ENCODE assay signal across 15 cellular contexts in the genomic region with DNA sequence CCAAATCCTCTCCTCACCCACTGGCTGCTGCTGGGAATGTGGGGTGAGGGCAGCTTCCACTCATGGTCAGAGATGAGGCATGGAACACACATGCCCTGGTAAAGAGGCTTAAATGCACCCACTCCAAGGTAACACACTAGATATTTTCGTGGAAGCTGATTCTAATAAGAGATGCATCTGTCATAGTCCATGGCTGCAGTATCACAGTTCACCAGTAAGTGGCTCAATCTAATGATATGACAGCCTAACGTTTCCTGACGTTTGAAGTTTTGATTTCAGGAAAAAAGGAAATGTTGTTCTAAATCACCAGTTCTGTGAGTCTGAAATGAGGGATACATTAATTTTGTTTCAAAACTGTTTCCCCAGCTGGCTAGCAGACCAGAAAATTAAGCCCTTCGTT. TPM values are rescaled to one million over a fixed set of nuclear protein-coding genes. Genes with fewer than 3 reads are reported as not detected.
DNase-seq lines count a peak whose midpoint lies in the region; FAIRE-seq and TF ChIP-seq lines count a peak whose summit lies in the region.
"Had no signal": no experiment of that assay in that cellular context is flagged by ENCODE, and none has a peak within 500 bp of the region (broad histone marks: within the 10 kb centered on the region; RNA-seq: fewer than 3 reads in every experiment).

No MANE protein-coding gene starts in this region.

- intact Hi-C loops in prostate gland (cut with DNase I): no loop called here

- no peaks in the 10 kb centered on the region for H3K36me3 ChIP-seq in WERI-Rb-1
- no peaks in the 10 kb centered on the region for H3K36me3 ChIP-seq in prostate gland
- no peaks in the 10 kb centered on the region for H3K36me3 ChIP-seq in Peyer's patch

- DNase-seq in AG20443 (ENCODE audit: low spot score) (peak; percentile 32), GM19239 (ENCODE audit: insufficient read length, low spot score) (no peak), WERI-Rb-1 (no peak), iris pigment epithelial cell (ENCODE audit: low read depth) (peak; percentile 47), T-helper 9 cell (no peak), prostate gland (ENCODE audit: low spot score) (no peak), Peyer's patch (no peak), SKM-1 treated with dmso at 0.1 percent for 144 hours (lab: John Stamatoyannopoulos, UW; ENCODE audit: unreplicated experiment) (no peak)
- DNase-seq: activated CD4-positive, alpha-beta T cell treated with anti-CD3 and anti-CD28 coated beads, Interleukin-2, amount 10 ng/mL, durations not matched to agents 24 days and 14 days; activated effector memory CD4-positive, alpha-beta T cell treated with Interleukin-2 at 50 U/mL for 16 hours; cerebellar nuclear complex; stimulated activated CD4-positive, alpha-beta T cell treated with anti-CD3 and anti-CD28 coated beads, Interleukin-4, amount 100 ng/mL, for 24 hours; stimulated activated naive CD8-positive, alpha-beta T cell treated with anti-CD3 and anti-CD28 coated beads, Interleukin-15, amount 100 ng/mL, for 72 hours had no signal

- peak; percentile 53 for FAIRE-seq in GM19239 (lab: Jason Lieb, UNC)

- TF ChIP-seq POLR2A in prostate gland (IDR thresholded peaks at IDR 0.05) (no peak), Peyer's patch (IDR thresholded peaks at IDR 0.05) (no peak)

- H3K4me1 ChIP-seq in prostate gland (replicated peaks) (no peaks in the 10 kb centered on the region), Peyer's patch (no peaks in the 10 kb centered on the region)
- H3K4me1 ChIP-seq: parathyroid adenoma had no signal

- H3K9me3 ChIP-seq in WERI-Rb-1 (ENCODE audit: severe bottlenecking) (peaks cover 16% of the 10 kb centered on the region), prostate gland (no peaks in the 10 kb centered on the region), Peyer's patch (peaks cover 0 to 4% (median 0%) of the 10 kb centered on the region in 4 donors)

- no peak overlapping the region for H3K27ac ChIP-seq in WERI-Rb-1
- H3K27ac ChIP-seq in prostate gland: no peak overlapping the region
- no peak overlapping the region for H3K27ac ChIP-seq in Peyer's patch
- H3K27ac ChIP-seq: parathyroid adenoma, SK-N-MC had no signal

- H3K27me3 ChIP-seq in WERI-Rb-1 (ENCODE audit: insufficient read depth, low read depth, severe bottlenecking): no peaks in the 10 kb centered on the region
- H3K27me3 ChIP-seq in prostate gland (replicated peaks; ENCODE audit: insufficient read depth): no peaks in the 10 kb centered on the region
- H3K27me3 ChIP-seq in Peyer's patch: no peaks in the 10 kb centered on the region

- TF ChIP-seq CTCF in WERI-Rb-1 (IDR thresholded peaks at IDR 0.05; ENCODE audit: low read depth, low read length) (peak; percentile 43; the same call in 1 of the 2 replicates), prostate gland (IDR thresholded peaks at IDR 0.05) (no peak), Peyer's patch (IDR thresholded peaks at IDR 0.05) (peak in 3 of 6 experiments; percentile 12 to 35 (median 26))

- whole genome bisulfite sequencing in prostate gland: 64% methylated on average over 4 of the region's 4 CpGs

- no peak overlapping the region for H3K4me3 ChIP-seq in WERI-Rb-1 (ENCODE audit: low read depth, low read length)
- H3K4me3 ChIP-seq in prostate gland: no peak overlapping the region
- no peak overlapping the region for H3K4me3 ChIP-seq in Peyer's patch
- H3K4me3 ChIP-seq: SK-N-MC had no signal

RNA-seq across cellular contexts. Expression of gene LCT, which starts 38.2 kb away (rescaled TPM):
- total RNA-seq in prostate gland (under 1 TPM in 1 of 2 donors, not detected in 1; 0.57 TPM), Peyer's patch (10 to 100 TPM; 12.6 to 73.5 (median 25.5) TPM)

RNA-seq across cellular contexts. Expression of gene UBXN4, which starts 57.1 kb away (rescaled TPM):
- 10 to 100 TPM; 67.8 to 74.3 TPM for total RNA-seq in prostate gland
- total RNA-seq in Peyer's patch: 100 to 1,000 TPM in 1 of 4 donors, 10 to 100 TPM in 3; 60.2 to 102 (median 78.3) TPM

Comparison
In these comparisons a context has a peak if more than half of its experiments do, and no peak if none do; other contexts are left out.
1. DNase-seq: peak in AG20443 (single experiment) and iris pigment epithelial cell (single experiment); none in GM19239 (single experiment), WERI-Rb-1 (single experiment), T-helper 9 cell (single experiment), prostate gland (single experiment), Peyer's patch (0 of 3) and SKM-1 treated with dmso at 0.1 percent for 144 hours (single experiment).
2. RNA of gene LCT, which starts 38.2 kb away (total RNA-seq): 12.6 to 73.5 TPM in Peyer's patch; 0.57 TPM in prostate gland; every median in the first group is over 4 times any median in the second.